In genomic region chr2:37061312-37061711, GRCh38 we compare ENCODE assay signal across 27 cellular contexts.
"Had no signal": no experiment of that assay in that cellular context is flagged by ENCODE, and none has a peak within 500 bp of the region (broad histone marks: within the 10 kb centered on the region; RNA-seq: fewer than 3 reads in every experiment).

No MANE protein-coding gene starts in this region.

- H2AFZ ChIP-seq: parathyroid adenoma had no signal

- DNase-seq: hippocampal formation; kidney glomerular epithelial cell; left cardiac atrium; lower lobe of right lung; mammary epithelial cell; mesenchymal stem cell; naive thymus-derived CD8-positive, alpha-beta T cell; occipital lobe; psoas muscle; stimulated activated CD4-positive, alpha-beta T cell treated with anti-CD3 and anti-CD28 coated beads, Interleukin-12 subunit alpha, Interleukin-12 subunit beta, amount 100 ng/mL, for 4 hours; stimulated activated CD4-positive, alpha-beta T cell treated with anti-CD3 and anti-CD28 coated beads, Interleukin-15, amount 100 ng/mL, for 24 hours; stimulated activated CD4-positive, alpha-beta T cell treated with anti-CD3 and anti-CD28 coated beads, Interleukin-2, amount 100 ng/mL, for 24 hours; stimulated activated CD4-positive, alpha-beta T cell treated with anti-CD3 and anti-CD28 coated beads, Interleukin-4, amount 100 ng/mL, for 1 hour; stimulated activated naive B cell treated with anti-CD40 and anti-IgM and Interleukin-4, amounts not matched to agents 10 μg/mL and 1 μg/mL and 100 μg/mL, for 72 hours; stimulated activated naive CD8-positive, alpha-beta T cell treated with anti-CD3 and anti-CD28 coated beads, Interleukin-15, Interleukin-2, amounts not matched to agents 100 U/mL and 50 U/mL, for 24 hours; stomach; testis; thyroid gland; transverse colon; upper lobe of left lung had no signal

- H3K9me3 ChIP-seq: lower lobe of right lung, neutrophil, psoas muscle, stomach, testis, thyroid gland, transverse colon, upper lobe of left lung, vagina had no signal

- H3K79me2 ChIP-seq: parathyroid adenoma had no signal

- H3K27me3 ChIP-seq: neutrophil, stomach, testis, thyroid gland, transverse colon, upper lobe of left lung, vagina had no signal

- H3K27ac ChIP-seq: lower lobe of right lung, neutrophil, parathyroid adenoma, psoas muscle, skin epidermis, stomach, testis, thyroid gland, transverse colon, upper lobe of left lung, vagina had no signal

- H3K4me1 ChIP-seq: lower lobe of right lung, parathyroid adenoma, psoas muscle, stomach, testis, thyroid gland, transverse colon, upper lobe of left lung, vagina had no signal

- H3K4me3 ChIP-seq: lower lobe of right lung, psoas muscle, skin epidermis, stomach, testis, thyroid gland, transverse colon, upper lobe of left lung, vagina had no signal

- ATAC-seq: left cardiac atrium; left lobe of liver; lower lobe of right lung; naive thymus-derived CD8-positive, alpha-beta T cell; psoas muscle; sciatic nerve; stimulated activated naive B cell treated with anti-CD40 and anti-IgM and Interleukin-4, amounts not matched to agents 10 μg/mL and 1 μg/mL and 100 μg/mL, for 72 hours; stimulated activated naive CD8-positive, alpha-beta T cell treated with anti-CD3 and anti-CD28 coated beads, Interleukin-15, Interleukin-2, amounts not matched to agents 100 U/mL and 50 U/mL, for 24 hours had no signal

- H3K9ac ChIP-seq: parathyroid adenoma had no signal

- FAIRE-seq: keratinocyte had no signal
